In the genomic region with DNA sequence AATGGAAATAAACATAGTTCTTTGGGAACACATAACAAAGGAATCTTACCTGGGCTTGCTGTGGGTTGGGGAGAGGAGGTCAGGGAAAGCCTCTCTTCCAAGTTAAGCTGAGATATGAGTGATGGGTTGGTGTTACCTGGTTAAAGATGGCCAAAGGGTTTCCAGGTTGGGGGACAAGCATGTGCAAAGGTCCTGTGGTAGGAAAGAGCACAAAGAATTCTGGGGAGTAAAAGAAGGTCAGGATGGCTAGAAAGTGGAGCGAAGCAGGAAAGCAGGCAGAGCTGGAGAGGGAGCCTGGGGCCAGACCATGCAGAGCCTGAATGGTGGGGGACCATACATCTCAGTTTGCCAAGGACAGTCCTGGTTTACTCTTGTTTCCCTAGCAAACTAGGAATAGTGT, we compare ENCODE assay signal across 19 cellular contexts.
DNase-seq lines count a peak whose midpoint lies in the region; FAIRE-seq and TF ChIP-seq lines count a peak whose summit lies in the region.
"Had no signal": no experiment of that assay in that cellular context is flagged by ENCODE, and none has a peak within 500 bp of the region (broad histone marks: within the 10 kb centered on the region; RNA-seq: fewer than 3 reads in every experiment).

No MANE protein-coding gene starts in this region.

- no peak overlapping the region for H3K27ac ChIP-seq in astrocyte (ENCODE audit: low read depth, low read length)
- no peak overlapping the region for H3K27ac ChIP-seq in H1 (ENCODE audit: low read depth, low read length)
- no peak overlapping the region for H3K27ac ChIP-seq in neural progenitor cell
- H3K27ac ChIP-seq: BLaER1, C4-2B, GM23248 had no signal

- H3K79me2 ChIP-seq in astrocyte (ENCODE audit: insufficient read depth, low read length) (no peaks in the 10 kb centered on the region), H1 (ENCODE audit: control insufficient read depth in 1 of 2, insufficient read depth in 2 of 2, low read length in 2 of 2) (no peaks in the 10 kb centered on the region), neural progenitor cell (ENCODE audit: low read depth) (no peaks in the 10 kb centered on the region)

- H3F3A ChIP-seq in neural progenitor cell (ENCODE audit: low read depth) = peaks cover 24% of the 10 kb centered on the region

- H3K4me3 Mint-ChIP-seq in astrocyte (ENCODE audit: unreplicated experiment) (no peak overlapping the region), neural progenitor cell (no peak overlapping the region)
- H3K4me3 Mint-ChIP-seq: B cell; CD4-positive, CD25-positive, alpha-beta regulatory T cell; CD8-positive, alpha-beta T cell; H9; HFFc6 had no signal

- H3K4ac ChIP-seq in H1 (replicated peaks; ENCODE audit: insufficient read length, low read depth, low read length) = no peak overlapping the region

- POLR2A ChIA-PET in H1 (lab: Charles Lee; ENCODE audit: partially characterized antibody) = no interaction called here

- no peak for TF ChIP-seq CTCF in astrocyte (IDR thresholded peaks at IDR 0.05; ENCODE audit: insufficient read depth, low read depth, low read length)
- no peak for TF ChIP-seq CTCF in H1 (IDR thresholded peaks at IDR 0.05; ENCODE audit: control extremely low read depth in 1 of 3, insufficient read depth in 1 of 3, low read depth in 1 of 3, low read length in 3 of 3)
- TF ChIP-seq CTCF in neural progenitor cell (IDR thresholded peaks at IDR 0.05) = no peak

- no peak overlapping the region for H2AFZ ChIP-seq in astrocyte (ENCODE audit: low read depth, low read length)
- no peak overlapping the region for H2AFZ ChIP-seq in H1 (ENCODE audit: low read length)
- no peak overlapping the region for H2AFZ ChIP-seq in neural progenitor cell (replicated peaks)
- H2AFZ ChIP-seq: GM23248 had no signal

- no peak overlapping the region for H4K91ac ChIP-seq in H1 (replicated peaks; ENCODE audit: insufficient read length, low read length)

- H3K79me1 ChIP-seq in H1 (ENCODE audit: low read depth, low read length) = no peaks in the 10 kb centered on the region

- DNase-seq in astrocyte (ENCODE audit: low read depth) (no peak), H1 (ENCODE audit: low read depth in 1 of 2, low spot score in 2 of 2) (no peak), neural progenitor cell (ENCODE audit: low spot score) (no peak), NK-92 (lab: John Stamatoyannopoulos, UW; ENCODE audit: unreplicated experiment) (no peak), GM12892 (ENCODE audit: insufficient read length) (no peak)
- DNase-seq in activated CD8-positive, alpha-beta memory T cell treated with anti-CD3 and anti-CD28 coated beads for 24 hours = no peak
- DNase-seq: Caco-2; CD4-positive, CD25-positive, alpha-beta regulatory T cell; CD8-positive, alpha-beta T cell; DMS153; DND-41; GM23248; H9; HFFc6 had no signal

- H2BK5ac ChIP-seq in H1 (ENCODE audit: low read depth, low read length) = no peak overlapping the region

- H3K4me3 ChIP-seq in astrocyte (ENCODE audit: insufficient read depth, low read depth, low read length) = no peak overlapping the region
- no peak overlapping the region for H3K4me3 ChIP-seq in H1 (ENCODE audit: extremely low read depth in 1 of 4, insufficient read depth in 2 of 4, low read depth in 3 of 4, low read length in 4 of 4)
- H3K4me3 ChIP-seq in neural progenitor cell = no peak overlapping the region
- H3K4me3 ChIP-seq: BLaER1, GM23248 had no signal

- H4K20me1 ChIP-seq in astrocyte (ENCODE audit: insufficient read depth, low read length) (no peaks in the 10 kb centered on the region), H1 (replicated peaks in 1 of 2; ENCODE audit: control insufficient read depth in 1 of 2, insufficient read depth in 2 of 2, low read length in 2 of 2) (no peaks in the 10 kb centered on the region), neural progenitor cell (ENCODE audit: low read depth) (no peaks in the 10 kb centered on the region)
- H4K20me1 ChIP-seq: BLaER1 had no signal

- no peak overlapping the region for H3K18ac ChIP-seq in H1 (ENCODE audit: extremely low read depth, low read length)

- H2AK5ac ChIP-seq in H1 (ENCODE audit: low read depth, low read length) = no peak overlapping the region

- TF ChIP-seq EP300 in H1 (IDR thresholded peaks at IDR 0.05; ENCODE audit: borderline replicate concordance in 1 of 2, low read depth in 2 of 2, low read length in 2 of 2) = no peak

- H3K27ac Mint-ChIP-seq in astrocyte (ENCODE audit: unreplicated experiment) = peak overlapping the region; percentile 30
- peak overlapping the region; percentile 87 for H3K27ac Mint-ChIP-seq in neural progenitor cell
- H3K27ac Mint-ChIP-seq: B cell; CD4-positive, CD25-positive, alpha-beta regulatory T cell; CD8-positive, alpha-beta T cell; H9; HFFc6 had no signal

- TF ChIP-seq RAD21 in H1 (IDR thresholded peaks at IDR 0.05 in 1 of 2, conservative IDR thresholded peaks at IDR 0.05 in 1 of 2; ENCODE audit: low read depth in 2 of 2, low read length in 2 of 2) = no peak

- no peak overlapping the region for H3K14ac ChIP-seq in H1 (ENCODE audit: insufficient read length)

- H3K36me3 ChIP-seq in astrocyte (ENCODE audit: insufficient read depth, low read length) (no peaks in the 10 kb centered on the region), H1 (ENCODE audit: control insufficient read depth in 2 of 4, insufficient read depth in 4 of 4, low read length in 3 of 4) (no peaks in the 10 kb centered on the region), neural progenitor cell (no peaks in the 10 kb centered on the region)
- H3K36me3 ChIP-seq: BLaER1 had no signal

- H3K4me2 ChIP-seq in astrocyte (ENCODE audit: low read length) (no peak overlapping the region), H1 (ENCODE audit: insufficient read depth in 1 of 2, low read depth in 2 of 2, low read length in 2 of 2) (no peak overlapping the region), neural progenitor cell (no peak overlapping the region)
- H3K4me2 ChIP-seq: BLaER1 had no signal

- H3K4me1 Mint-ChIP-seq in astrocyte (ENCODE audit: low read depth, unreplicated experiment) = no peaks in the 10 kb centered on the region
- peaks cover 20% of the 10 kb centered on the region for H3K4me1 Mint-ChIP-seq in neural progenitor cell
- H3K4me1 Mint-ChIP-seq: B cell; CD4-positive, CD25-positive, alpha-beta regulatory T cell had no signal

- CTCF ChIA-PET in H1 (lab: Charles Lee; ENCODE audit: partially characterized antibody) = interaction anchor here (0.7 to 2.4 kb wide), 16 partner anchors 12 to 212 kb away, joined by 3 to 21 read pairs (median 4); no protein-coding TSS in a partner anchor

- H2BK12ac ChIP-seq in H1 (ENCODE audit: low read depth, low read length) = no peak overlapping the region

- no peaks in the 10 kb centered on the region for H3K9me3 ChIP-seq in astrocyte (ENCODE audit: insufficient read depth, low read depth, low read length)
- no peaks in the 10 kb centered on the region for H3K9me3 ChIP-seq in H1 (ENCODE audit: insufficient read depth in 2 of 2, low read depth in 1 of 2, low read length in 1 of 2)
- no peaks in the 10 kb centered on the region for H3K9me3 ChIP-seq in neural progenitor cell (ENCODE audit: low read depth)
- H3K9me3 ChIP-seq: BLaER1, Caco-2 had no signal

- TF ChIP-seq POLR2A in H1 (IDR thresholded peaks at IDR 0.05; ENCODE audit: control extremely low read depth in 1 of 2, low read depth in 2 of 2, low read length in 2 of 2) = no peak
- no peak for TF ChIP-seq POLR2A in GM12892 (IDR thresholded peaks at IDR 0.05; ENCODE audit: low read depth, low read length)

- H3K9me3 Mint-ChIP-seq in astrocyte (ENCODE audit: unreplicated experiment) (peaks cover 3% of the 10 kb centered on the region), neural progenitor cell (no peaks in the 10 kb centered on the region)
- H3K9me3 Mint-ChIP-seq: CD8-positive, alpha-beta T cell; HFFc6 had no signal

- H3K9ac ChIP-seq in astrocyte (ENCODE audit: low read length) (no peak overlapping the region), H1 (replicated peaks in 1 of 4; ENCODE audit: extremely low read depth in 1 of 4, low read depth in 3 of 4, low read length in 3 of 4) (no peak overlapping the region), neural progenitor cell (no peak overlapping the region)
- H3K9ac ChIP-seq: BLaER1, GM23248 had no signal

- H3K27me3 ChIP-seq in astrocyte (ENCODE audit: insufficient read depth, low read length) = peaks cover 3% of the 10 kb centered on the region
- no peaks in the 10 kb centered on the region for H3K27me3 ChIP-seq in H1 (replicated peaks in 1 of 4; ENCODE audit: control insufficient read depth in 3 of 4, extremely low read depth in 1 of 4, insufficient read depth in 3 of 4, low read length in 3 of 4)
- no peaks in the 10 kb centered on the region for H3K27me3 ChIP-seq in neural progenitor cell
- H3K27me3 ChIP-seq: BLaER1 had no signal

- H2BK120ac ChIP-seq in H1 (replicated peaks; ENCODE audit: low read depth, low read length) = no peak overlapping the region

- H2BK15ac ChIP-seq in H1 (ENCODE audit: low read length) = no peak overlapping the region

- H4K8ac ChIP-seq in H1 (ENCODE audit: extremely low read depth, insufficient read depth, low read length) = no peak overlapping the region

- H3K56ac ChIP-seq in H1 (replicated peaks; ENCODE audit: insufficient read length, low read depth, low read length) = no peak overlapping the region

- FAIRE-seq in astrocyte (lab: Jason Lieb, UNC) (no peak), H1 (lab: Jason Lieb, UNC) (no peak), GM12892 (lab: Jason Lieb, UNC) (no peak)
- FAIRE-seq: G401.6, GM19239 had no signal

- 75% methylated on average over 1 of the region's 1 CpG; no CpG with 5 or more reads in 1 of the 2 experiments for WGBS in H1 (ENCODE audit: extremely low coverage in 1 of 2, insufficient coverage in 1 of 2, insufficient read length in 1 of 2, insufficient replicate concordance in 2 of 2, low coverage in 1 of 2, low lambda C conversion rate in 2 of 2, missing lambda C conversion rate in 1 of 2), 2 experiments

- H3K23me2 ChIP-seq in H1 (ENCODE audit: low read depth, low read length) = no peaks in the 10 kb centered on the region

- H3K4me1 ChIP-seq in astrocyte (ENCODE audit: insufficient read depth, low read length) (no peaks in the 10 kb centered on the region), H1 (replicated peaks in 1 of 4; ENCODE audit: control insufficient read depth in 3 of 4, insufficient read depth in 4 of 4, low read length in 3 of 4) (0 out of 7 replicates have a peak, but pooled peaks cover 0 to 2% (median 1%) of the 10 kb centered on the region in 4 experiments), neural progenitor cell (peaks cover 14% of the 10 kb centered on the region)
- H3K4me1 ChIP-seq: BLaER1, Caco-2 had no signal

- no peak overlapping the region for H3K23ac ChIP-seq in H1 (ENCODE audit: insufficient read length)

- no peaks in the 10 kb centered on the region for H3K36me3 Mint-ChIP-seq in astrocyte (ENCODE audit: low read depth, unreplicated experiment)
- H3K36me3 Mint-ChIP-seq in neural progenitor cell = no peaks in the 10 kb centered on the region
- H3K36me3 Mint-ChIP-seq: CD4-positive, CD25-positive, alpha-beta regulatory T cell; CD8-positive, alpha-beta T cell had no signal

- H4K5ac ChIP-seq in H1 (ENCODE audit: insufficient read length, low read depth, low read length) = no peak overlapping the region

- H2BK20ac ChIP-seq in H1 (ENCODE audit: low read length) = no peak overlapping the region

- H3K27me3 Mint-ChIP-seq in astrocyte (ENCODE audit: low read depth, unreplicated experiment) (peaks cover 9% of the 10 kb centered on the region), neural progenitor cell (ENCODE audit: insufficient read depth, low read depth) (peaks cover 5% of the 10 kb centered on the region)
